Comparison of ENCODE assay signal across 1 cellular context in genomic region chr4:95204873-95205272, GRCh38.
TF ChIP-seq lines count a peak whose summit lies in the region.

No MANE protein-coding gene starts in this region.

TF ChIP-seq in GM23338, 12 proteins besides CTCF, POLR2A, EP300 and RAD21 (continued from another document):
- TF ChIP-seq REST (IDR thresholded peaks at IDR 0.05; ENCODE audit: unreplicated experiment), result no peak
